8 cellular contexts compared by ENCODE assay signal in genomic region chr16:2156025-2156848, GRCh38. TPM values are rescaled to one million over a fixed set of nuclear protein-coding genes. Genes with fewer than 3 reads are reported as not detected.
DNase-seq lines count a peak whose midpoint lies in the region; ATAC-seq and TF ChIP-seq lines count a peak whose summit lies in the region.

No MANE protein-coding gene starts in this region.

- DNase-seq in EL (peak; percentile 78), MV-4-11 (lab: John Stamatoyannopoulos, UW) (peak; percentile 38), astrocyte of the spinal cord (ENCODE audit: low read depth, low spot score) (peak; percentile 67), left colon (peak; percentile 50 to 53), substantia nigra (lab: John Stamatoyannopoulos, UW) (peak in 5 of 49 donors; percentile 8 to 42 (median 26))
- DNase-seq in effector CD4-positive, alpha-beta T cell, result no peak

- in situ Hi-C loops in astrocyte of the spinal cord (cut with HindIII; ENCODE audit: low sequenced_read_pairs), result no loop called here

- ATAC-seq in left colon (no peak), HG02798 (IDR thresholded peaks at IDR 0.05; ENCODE audit: poor library complexity, unreplicated experiment) (no peak), GM19463 (IDR thresholded peaks at IDR 0.05; ENCODE audit: unreplicated experiment) (no peak)

- peak overlapping the region; percentile 90 for H3K4me3 ChIP-seq in astrocyte of the spinal cord (ENCODE audit: low read depth, low read length)

- intact Hi-C loops in left colon (cut with DNase I, micrococcal nuclease), result no loop called here

- H3K27ac ChIP-seq in substantia nigra (ENCODE audit: low read depth, low read length, poor library complexity, severe bottlenecking), result peak overlapping the region; percentile 66

- TF ChIP-seq CTCF in astrocyte of the spinal cord (IDR thresholded peaks at IDR 0.05; ENCODE audit: low read depth, low read length), result no peak

RNA-seq across cellular contexts. Expression of gene TRAF7, which starts 0.7 kb away (rescaled TPM):
- total RNA-seq in left colon, result 10 to 100 TPM; 94.5 to 99.8 TPM

RNA-seq across cellular contexts. Expression of gene RAB26, which starts 7.8 kb away (rescaled TPM):
- 10 to 100 TPM; 24.9 to 27.2 TPM for total RNA-seq in left colon

RNA-seq across cellular contexts. Expression of gene PKD1, which starts 20.5 kb away (rescaled TPM):
- total RNA-seq in left colon, result 10 to 100 TPM; 75.1 to 76.7 TPM

RNA-seq across cellular contexts. Expression of gene CASKIN1, which starts 40.2 kb away (rescaled TPM):
- under 1 TPM; 0.11 to 0.15 TPM for total RNA-seq in left colon

RNA-seq across cellular contexts. Expression of gene MLST8, which starts 49.0 kb away (rescaled TPM):
- 10 to 100 TPM; 26.7 to 31.4 TPM for total RNA-seq in left colon
